ENCODE assay signal across 1 cellular context in the genomic region with DNA sequence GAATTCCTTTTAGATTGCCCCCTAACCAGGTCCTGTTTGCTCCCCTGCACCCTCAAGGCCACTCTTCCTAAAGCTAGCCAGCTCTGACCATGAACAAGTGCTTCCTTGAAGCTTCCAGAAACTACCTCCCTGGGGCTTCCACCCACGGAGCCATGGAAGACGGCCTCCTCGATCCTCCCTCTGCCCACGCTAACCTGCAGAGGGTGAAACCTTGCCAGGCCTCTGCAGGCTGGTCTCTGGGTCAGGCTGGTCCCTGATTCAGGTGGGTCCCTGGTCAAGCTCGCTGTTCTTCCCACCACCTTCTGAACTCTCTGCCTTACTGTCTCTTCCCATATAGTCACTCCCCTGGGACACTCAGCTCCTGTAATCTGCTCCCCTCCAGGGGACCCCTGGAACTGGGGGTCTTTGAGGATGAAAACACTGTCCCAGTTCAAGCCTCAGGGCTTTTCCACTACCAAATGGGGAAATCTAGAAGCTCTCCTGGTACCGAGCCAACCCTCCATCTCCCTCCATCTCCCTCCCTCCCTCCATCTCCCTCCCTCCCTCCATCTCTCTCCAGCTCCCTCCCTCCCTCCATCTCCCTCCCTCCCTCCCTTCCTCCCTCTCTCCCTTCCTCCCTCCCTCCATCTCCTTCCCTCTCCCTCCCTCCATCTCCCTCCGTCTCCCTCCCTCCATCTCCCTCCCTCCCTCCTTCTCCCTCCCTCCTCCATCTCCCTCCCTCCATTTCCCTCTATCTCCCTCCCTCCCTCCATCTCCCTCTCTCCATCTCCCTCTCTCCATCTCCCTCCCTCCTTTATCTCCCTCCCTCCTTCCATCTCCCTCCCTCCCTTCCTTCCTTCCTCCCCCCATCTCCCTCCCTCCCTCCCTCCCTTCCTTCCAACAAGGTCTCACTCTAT.
TF ChIP-seq lines count a peak whose summit lies in the region.

No MANE protein-coding gene starts in this region.

TF ChIP-seq in HEK293, 187 proteins besides CTCF, POLR2A, EP300 and RAD21 (continued from another document):
- TF ChIP-seq, protein P1, sequence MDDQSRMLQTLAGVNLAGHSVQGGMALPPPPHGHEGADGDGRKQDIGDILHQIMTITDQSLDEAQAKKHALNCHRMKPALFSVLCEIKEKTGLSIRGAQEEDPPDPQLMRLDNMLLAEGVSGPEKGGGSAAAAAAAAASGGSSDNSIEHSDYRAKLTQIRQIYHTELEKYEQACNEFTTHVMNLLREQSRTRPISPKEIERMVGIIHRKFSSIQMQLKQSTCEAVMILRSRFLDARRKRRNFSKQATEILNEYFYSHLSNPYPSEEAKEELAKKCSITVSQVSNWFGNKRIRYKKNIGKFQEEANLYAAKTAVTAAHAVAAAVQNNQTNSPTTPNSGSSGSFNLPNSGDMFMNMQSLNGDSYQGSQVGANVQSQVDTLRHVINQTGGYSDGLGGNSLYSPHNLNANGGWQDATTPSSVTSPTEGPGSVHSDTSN (CRISPR knock-in tag; IDR thresholded peaks at IDR 0.05), result no peak
- TF ChIP-seq ZNF843 (tag by site-specific recombination; IDR thresholded peaks at IDR 0.05) (no peak), KLF16 (tag by site-specific recombination; IDR thresholded peaks at IDR 0.05) (no peak), ZNF292 (tag by site-specific recombination; IDR thresholded peaks at IDR 0.05; ENCODE audit: borderline replicate concordance, low read depth) (no peak), ZNF623 (tag by site-specific recombination; IDR thresholded peaks at IDR 0.05) (no peak), ZNF76 (tag by site-specific recombination; IDR thresholded peaks at IDR 0.05; ENCODE audit: borderline replicate concordance, low read depth) (no peak), ZNF426 (tag by site-specific recombination; IDR thresholded peaks at IDR 0.05) (no peak), ZBTB17 (tag by site-specific recombination; IDR thresholded peaks at IDR 0.05) (no peak), ZFP69B (tag by site-specific recombination; IDR thresholded peaks at IDR 0.05) (no peak)
- TF ChIP-seq, protein P2, sequence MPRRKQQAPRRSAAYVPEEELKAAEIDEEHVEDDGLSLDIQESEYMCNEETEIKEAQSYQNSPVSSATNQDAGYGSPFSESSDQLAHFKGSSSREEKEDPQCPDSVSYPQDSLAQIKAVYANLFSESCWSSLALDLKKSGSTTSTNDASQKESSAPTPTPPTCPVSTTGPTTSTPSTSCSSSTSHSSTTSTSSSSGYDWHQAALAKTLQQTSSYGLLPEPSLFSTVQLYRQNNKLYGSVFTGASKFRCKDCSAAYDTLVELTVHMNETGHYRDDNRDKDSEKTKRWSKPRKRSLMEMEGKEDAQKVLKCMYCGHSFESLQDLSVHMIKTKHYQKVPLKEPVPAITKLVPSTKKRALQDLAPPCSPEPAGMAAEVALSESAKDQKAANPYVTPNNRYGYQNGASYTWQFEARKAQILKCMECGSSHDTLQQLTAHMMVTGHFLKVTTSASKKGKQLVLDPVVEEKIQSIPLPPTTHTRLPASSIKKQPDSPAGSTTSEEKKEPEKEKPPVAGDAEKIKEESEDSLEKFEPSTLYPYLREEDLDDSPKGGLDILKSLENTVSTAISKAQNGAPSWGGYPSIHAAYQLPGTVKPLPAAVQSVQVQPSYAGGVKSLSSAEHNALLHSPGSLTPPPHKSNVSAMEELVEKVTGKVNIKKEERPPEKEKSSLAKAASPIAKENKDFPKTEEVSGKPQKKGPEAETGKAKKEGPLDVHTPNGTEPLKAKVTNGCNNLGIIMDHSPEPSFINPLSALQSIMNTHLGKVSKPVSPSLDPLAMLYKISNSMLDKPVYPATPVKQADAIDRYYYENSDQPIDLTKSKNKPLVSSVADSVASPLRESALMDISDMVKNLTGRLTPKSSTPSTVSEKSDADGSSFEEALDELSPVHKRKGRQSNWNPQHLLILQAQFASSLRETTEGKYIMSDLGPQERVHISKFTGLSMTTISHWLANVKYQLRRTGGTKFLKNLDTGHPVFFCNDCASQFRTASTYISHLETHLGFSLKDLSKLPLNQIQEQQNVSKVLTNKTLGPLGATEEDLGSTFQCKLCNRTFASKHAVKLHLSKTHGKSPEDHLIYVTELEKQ (tag by site-specific recombination; IDR thresholded peaks at IDR 0.05; ENCODE audit: borderline replicate concordance), result no peak
- TF ChIP-seq, protein P3, sequence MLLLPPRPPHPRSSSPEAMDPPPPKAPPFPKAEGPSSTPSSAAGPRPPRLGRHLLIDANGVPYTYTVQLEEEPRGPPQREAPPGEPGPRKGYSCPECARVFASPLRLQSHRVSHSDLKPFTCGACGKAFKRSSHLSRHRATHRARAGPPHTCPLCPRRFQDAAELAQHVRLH (tag by site-specific recombination; IDR thresholded peaks at IDR 0.05), result no peak
- TF ChIP-seq, protein P4, sequence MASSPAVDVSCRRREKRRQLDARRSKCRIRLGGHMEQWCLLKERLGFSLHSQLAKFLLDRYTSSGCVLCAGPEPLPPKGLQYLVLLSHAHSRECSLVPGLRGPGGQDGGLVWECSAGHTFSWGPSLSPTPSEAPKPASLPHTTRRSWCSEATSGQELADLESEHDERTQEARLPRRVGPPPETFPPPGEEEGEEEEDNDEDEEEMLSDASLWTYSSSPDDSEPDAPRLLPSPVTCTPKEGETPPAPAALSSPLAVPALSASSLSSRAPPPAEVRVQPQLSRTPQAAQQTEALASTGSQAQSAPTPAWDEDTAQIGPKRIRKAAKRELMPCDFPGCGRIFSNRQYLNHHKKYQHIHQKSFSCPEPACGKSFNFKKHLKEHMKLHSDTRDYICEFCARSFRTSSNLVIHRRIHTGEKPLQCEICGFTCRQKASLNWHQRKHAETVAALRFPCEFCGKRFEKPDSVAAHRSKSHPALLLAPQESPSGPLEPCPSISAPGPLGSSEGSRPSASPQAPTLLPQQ (tag by site-specific recombination; IDR thresholded peaks at IDR 0.05), result no peak
- TF ChIP-seq, protein P5, sequence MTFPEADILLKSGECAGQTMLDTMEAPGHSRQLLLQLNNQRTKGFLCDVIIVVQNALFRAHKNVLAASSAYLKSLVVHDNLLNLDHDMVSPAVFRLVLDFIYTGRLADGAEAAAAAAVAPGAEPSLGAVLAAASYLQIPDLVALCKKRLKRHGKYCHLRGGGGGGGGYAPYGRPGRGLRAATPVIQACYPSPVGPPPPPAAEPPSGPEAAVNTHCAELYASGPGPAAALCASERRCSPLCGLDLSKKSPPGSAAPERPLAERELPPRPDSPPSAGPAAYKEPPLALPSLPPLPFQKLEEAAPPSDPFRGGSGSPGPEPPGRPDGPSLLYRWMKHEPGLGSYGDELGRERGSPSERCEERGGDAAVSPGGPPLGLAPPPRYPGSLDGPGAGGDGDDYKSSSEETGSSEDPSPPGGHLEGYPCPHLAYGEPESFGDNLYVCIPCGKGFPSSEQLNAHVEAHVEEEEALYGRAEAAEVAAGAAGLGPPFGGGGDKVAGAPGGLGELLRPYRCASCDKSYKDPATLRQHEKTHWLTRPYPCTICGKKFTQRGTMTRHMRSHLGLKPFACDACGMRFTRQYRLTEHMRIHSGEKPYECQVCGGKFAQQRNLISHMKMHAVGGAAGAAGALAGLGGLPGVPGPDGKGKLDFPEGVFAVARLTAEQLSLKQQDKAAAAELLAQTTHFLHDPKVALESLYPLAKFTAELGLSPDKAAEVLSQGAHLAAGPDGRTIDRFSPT (tag by site-specific recombination; IDR thresholded peaks at IDR 0.05), result no peak
- TF ChIP-seq, protein P6, sequence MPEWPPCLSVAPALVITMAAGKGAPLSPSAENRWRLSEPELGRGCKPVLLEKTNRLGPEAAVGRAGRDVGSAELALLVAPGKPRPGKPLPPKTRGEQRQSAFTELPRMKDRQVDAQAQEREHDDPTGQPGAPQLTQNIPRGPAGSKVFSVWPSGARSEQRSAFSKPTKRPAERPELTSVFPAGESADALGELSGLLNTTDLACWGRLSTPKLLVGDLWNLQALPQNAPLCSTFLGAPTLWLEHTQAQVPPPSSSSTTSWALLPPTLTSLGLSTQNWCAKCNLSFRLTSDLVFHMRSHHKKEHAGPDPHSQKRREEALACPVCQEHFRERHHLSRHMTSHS (tag by site-specific recombination; IDR thresholded peaks at IDR 0.05), result no peak
TF ChIP-seq in HEK293: peak in this region for 6.
